In the genomic region with DNA sequence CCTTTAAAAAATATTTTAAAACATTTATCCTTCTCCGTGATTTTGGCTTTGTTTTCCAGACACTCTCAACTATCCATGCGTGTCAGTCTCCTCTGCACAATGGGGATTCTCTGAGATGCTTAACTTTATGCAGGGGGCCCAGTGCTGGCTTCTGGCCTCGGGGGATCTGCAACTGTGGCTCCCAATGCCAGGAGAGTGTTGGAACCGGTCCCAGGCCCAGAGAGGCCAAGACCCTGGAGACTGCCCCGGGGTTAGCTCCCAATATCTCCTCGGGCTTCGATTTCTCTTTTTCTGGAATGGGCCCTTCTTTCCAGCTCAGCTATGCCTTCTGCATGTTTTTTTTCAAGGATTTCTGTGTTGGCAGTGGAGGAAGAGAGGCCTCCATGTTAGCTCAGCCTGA, we compare ENCODE assay signal across 18 cellular contexts. TPM values are rescaled to one million over a fixed set of nuclear protein-coding genes. Genes with fewer than 3 reads are reported as not detected.
DNase-seq lines count a peak whose midpoint lies in the region; ATAC-seq and TF ChIP-seq lines count a peak whose summit lies in the region.
"Had no signal": no experiment of that assay in that cellular context is flagged by ENCODE, and none has a peak within 500 bp of the region (broad histone marks: within the 10 kb centered on the region; RNA-seq: fewer than 3 reads in every experiment).

No MANE protein-coding gene starts in this region.

- H3K27ac Mint-ChIP-seq in activated B cell treated with CpG ODN at 0.5 μM for 24 hours (peak overlapping the region; percentile 24), nephron progenitor cell (no peak overlapping the region)
- H3K27ac Mint-ChIP-seq: B cell; CD8-positive, alpha-beta memory T cell had no signal

- peaks cover 26% of the 10 kb centered on the region for H3K36me3 Mint-ChIP-seq in activated B cell treated with CpG ODN at 0.5 μM for 24 hours (ENCODE audit: low read depth)
- peaks cover 44% of the 10 kb centered on the region for H3K36me3 Mint-ChIP-seq in nephron progenitor cell (ENCODE audit: low read depth)

- 72 to 86% methylated on average over 7 of the region's 7 CpGs for WGBS in testis, 2 donors

- H3K27ac ChIP-seq in testis: no peak overlapping the region
- H3K27ac ChIP-seq in left lung: no peak overlapping the region

- DNase-seq in H7: peak; percentile 22
- DNase-seq in activated B cell treated with CpG ODN at 0.5 μM for 24 hours: no peak
- peak; percentile 8 for DNase-seq in mucosa of gallbladder (ENCODE audit: low spot score)
- peak; percentile 12 for DNase-seq in testis
- no peak for DNase-seq in left lung
- no peak for DNase-seq in nephron progenitor cell
- no peak for DNase-seq in GDM1 (lab: John Stamatoyannopoulos, UW)
- DNase-seq: CD8-positive, alpha-beta memory T cell; DMS153; HCEC 1CT; NCI-H1417; NCI-H1930; NCI-H2171; NCI-H82; SHP77 had no signal

- H3K27me3 Mint-ChIP-seq in activated B cell treated with CpG ODN at 0.5 μM for 24 hours (no peaks in the 10 kb centered on the region), nephron progenitor cell (ENCODE audit: low read depth, poor library complexity) (no peaks in the 10 kb centered on the region)
- H3K27me3 Mint-ChIP-seq: B cell, IgD-negative memory B cell had no signal

- H3K4me1 ChIP-seq in testis: no peaks in the 10 kb centered on the region
- no peaks in the 10 kb centered on the region for H3K4me1 ChIP-seq in left lung

- H3K36me3 ChIP-seq in H7 (replicated peaks; ENCODE audit: control insufficient read depth, insufficient read depth, low read length) (no peaks in the 10 kb centered on the region; the same call in 1 of the 2 replicates), testis (ENCODE audit: low read depth, missing control alignments) (no peaks in the 10 kb centered on the region), left lung (peaks cover 0 to 22% of the 10 kb centered on the region in 2 donors)

- no peaks in the 10 kb centered on the region for H3K9me3 ChIP-seq in testis
- H3K9me3 ChIP-seq in left lung: no peaks in the 10 kb centered on the region

- intact Hi-C loops in activated B cell treated with CpG ODN at 0.5 μM for 24 hours (cut with micrococcal nuclease) (no loop called here), testis (cut with DNase I; ENCODE audit: low total_unique reads) (no loop called here), left lung (cut with DNase I) (no loop called here)

- H3K27me3 ChIP-seq in H7 (ENCODE audit: control insufficient read depth, insufficient read depth, low read length) (no peaks in the 10 kb centered on the region), testis (no peaks in the 10 kb centered on the region), left lung (peaks cover 0 to 8% of the 10 kb centered on the region in 2 donors)

- H3K9me3 Mint-ChIP-seq in activated B cell treated with CpG ODN at 0.5 μM for 24 hours: no peaks in the 10 kb centered on the region
- H3K9me3 Mint-ChIP-seq in nephron progenitor cell: peaks cover 20% of the 10 kb centered on the region
- H3K9me3 Mint-ChIP-seq: CD8-positive, alpha-beta memory T cell; IgD-negative memory B cell had no signal

- H3K4me3 Mint-ChIP-seq in activated B cell treated with CpG ODN at 0.5 μM for 24 hours: no peak overlapping the region
- no peak overlapping the region for H3K4me3 Mint-ChIP-seq in nephron progenitor cell
- H3K4me3 Mint-ChIP-seq: B cell; CD8-positive, alpha-beta memory T cell; IgD-negative memory B cell had no signal

- no peak for TF ChIP-seq POLR2A in testis (IDR thresholded peaks at IDR 0.05)

- CTCF ChIA-PET in activated B cell treated with CpG ODN at 0.5 μM for 24 hours (lab: Charles Lee): no interaction called here

- peaks cover 3% of the 10 kb centered on the region for H3K4me1 Mint-ChIP-seq in activated B cell treated with CpG ODN at 0.5 μM for 24 hours
- H3K4me1 Mint-ChIP-seq in nephron progenitor cell: peaks cover 40% of the 10 kb centered on the region
- H3K4me1 Mint-ChIP-seq: CD8-positive, alpha-beta memory T cell had no signal

- POLR2A ChIA-PET in activated B cell treated with CpG ODN at 0.5 μM for 24 hours (lab: Charles Lee): interaction anchor here (0.5 kb wide), 1 partner anchor 486 kb away, joined by 4 read pairs; no protein-coding TSS in a partner anchor

- TF ChIP-seq CTCF in activated B cell treated with CpG ODN at 0.5 μM for 24 hours (IDR thresholded peaks at IDR 0.05) (no peak), testis (IDR thresholded peaks at IDR 0.05) (no peak), left lung (IDR thresholded peaks at IDR 0.05) (no peak), nephron progenitor cell (IDR thresholded peaks at IDR 0.05) (no peak)

- ATAC-seq in activated B cell treated with CpG ODN at 0.5 μM for 24 hours (ENCODE audit: low read depth) (no peak), left lung (no peak)
- ATAC-seq: Panc1 had no signal

- H3K4me3 ChIP-seq in H7 (ENCODE audit: insufficient read depth, low read depth, low read length) (no peak overlapping the region), testis (no peak overlapping the region), left lung (no peak overlapping the region)

RNA-seq across cellular contexts. Expression of a gene that starts 20.1 kb away (rescaled TPM):
- 7.3 and 9.9 TPM in 2 replicates for total RNA-seq in H7 (2014; rRNA removed; shearing (Covaris generic))
- total RNA-seq in activated B cell treated with CpG ODN at 0.5 μM for 24 hours: not detected in 2 replicates
- 2.8 TPM for total RNA-seq in mucosa of gallbladder
- total RNA-seq in testis: 1 to 10 TPM; 5.1 to 7.2 TPM
- polyA plus RNA-seq in testis (ENCODE audit: insufficient read depth, low read depth, low replicate concordance): 2.6 TPM
- 1 to 10 TPM; 3.9 to 5.9 TPM for total RNA-seq in left lung

Comparison
In these comparisons a context has a peak if more than half of its experiments do, and no peak if none do; other contexts are left out.
1. DNase-seq: peak in H7 (single experiment), mucosa of gallbladder (single experiment) and testis (single experiment); none in activated B cell treated with CpG ODN at 0.5 μM for 24 hours (single experiment), left lung (0 of 2), nephron progenitor cell (single experiment) and GDM1 (single experiment).